ENCODE assay signal across 1 cellular context in genomic region chr6:106512958-106513480, GRCh38.
A peak's percentile ranks its signal among the peaks of the same experiment; 100 is the strongest.
TF ChIP-seq lines count a peak whose summit lies in the region.

No MANE protein-coding gene starts in this region.

TF ChIP-seq in H1, 55 proteins besides CTCF, POLR2A, EP300 and RAD21 (continued from another document):
- TF ChIP-seq E2F6 (IDR thresholded peaks at IDR 0.05) (0 out of 2 replicates have a peak, but pooled peaks have one; percentile 31), HDAC2 (IDR thresholded peaks at IDR 0.05; ENCODE audit: borderline replicate concordance in 1 of 2, low read depth in 2 of 2, low read length in 2 of 2) (no peak; a peak in 1 of 4 replicates)
